In the genomic region with DNA sequence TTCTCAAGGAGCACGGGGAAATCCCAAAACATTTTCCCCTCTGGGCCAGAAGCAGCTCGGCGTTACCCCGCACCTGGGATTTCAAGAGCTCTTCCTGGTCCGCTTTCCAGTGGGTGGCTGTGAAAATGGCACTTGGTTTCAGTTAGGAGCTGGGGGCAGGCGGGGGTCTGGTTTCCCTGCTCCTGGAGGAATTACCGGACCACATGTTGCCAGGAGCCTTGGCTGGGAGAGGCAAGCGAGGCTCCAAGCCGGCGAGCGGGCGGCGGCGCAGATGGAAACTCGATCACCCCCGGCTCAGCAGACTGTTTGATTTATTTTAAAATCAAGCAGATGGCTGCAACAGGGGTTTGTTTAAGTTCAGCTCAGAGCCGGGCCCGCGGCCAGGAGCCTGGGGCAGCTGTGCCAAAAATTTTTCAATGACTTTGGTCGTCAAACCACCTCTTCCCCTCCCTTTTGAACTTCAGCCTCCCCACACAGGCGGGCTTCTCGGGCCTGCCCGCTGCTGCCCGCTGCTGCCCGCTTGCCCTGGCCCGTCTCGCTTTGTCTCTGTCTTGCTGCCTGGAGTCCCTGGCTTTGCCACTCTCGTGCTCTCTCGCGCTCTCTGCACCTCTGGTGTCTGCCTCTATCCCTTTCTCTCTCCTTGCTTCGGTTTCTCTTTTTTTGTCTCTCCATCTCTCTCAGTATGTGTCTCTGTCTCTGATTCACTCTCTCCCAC, we compare ENCODE assay signal across 1 cellular context.
TF ChIP-seq lines count a peak whose summit lies in the region.

No MANE protein-coding gene starts in this region.

TF ChIP-seq in HepG2, 621 proteins besides CTCF, POLR2A, EP300 and RAD21 (continued from another document and continues in another):
- TF ChIP-seq ZNF350 (CRISPR knock-in tag; IDR thresholded peaks at IDR 0.05; ENCODE audit: borderline replicate concordance, low read depth) (no peak), HDAC6 (IDR thresholded peaks at IDR 0.05; ENCODE audit: low read depth, low read length) (no peak), NBN (conservative IDR thresholded peaks at IDR 0.05) (no peak), DMAP1 (CRISPR knock-in tag; IDR thresholded peaks at IDR 0.05) (no peak), NFYB (CRISPR knock-in tag; IDR thresholded peaks at IDR 0.05) (no peak), ZFP82 (CRISPR knock-in tag; IDR thresholded peaks at IDR 0.05; ENCODE audit: borderline replicate concordance) (no peak), YEATS4 (CRISPR knock-in tag; IDR thresholded peaks at IDR 0.05; ENCODE audit: borderline replicate concordance) (no peak), REL (CRISPR knock-in tag; conservative IDR thresholded peaks at IDR 0.05) (0 out of 2 replicates have a peak, but pooled peaks have one; percentile 39), ARNT (IDR thresholded peaks at IDR 0.05) (no peak), IKZF4 (CRISPR knock-in tag; IDR thresholded peaks at IDR 0.05; ENCODE audit: borderline replicate concordance, low read depth, not compliant biosample characterization) (no peak), TGIF2 (CRISPR knock-in tag; IDR thresholded peaks at IDR 0.05) (no peak), ZSCAN25 (CRISPR knock-in tag; IDR thresholded peaks at IDR 0.05) (no peak), ZSCAN20 (CRISPR knock-in tag; IDR thresholded peaks at IDR 0.05; ENCODE audit: borderline replicate concordance) (peak; percentile 48; the same call in 1 of the 2 replicates), STAG1 (CRISPR knock-in tag; IDR thresholded peaks at IDR 0.05) (peak; percentile 15; the same call in 1 of the 2 replicates), ZNF547 (CRISPR knock-in tag; IDR thresholded peaks at IDR 0.05) (no peak), ZBTB7B (CRISPR knock-in tag; IDR thresholded peaks at IDR 0.05) (no peak), ZNF678 (CRISPR knock-in tag; IDR thresholded peaks at IDR 0.05) (no peak), SRSF4 (IDR thresholded peaks at IDR 0.05; ENCODE audit: low read depth, low read length, poor library complexity, severe bottlenecking) (no peak), FOSL1 (CRISPR knock-in tag; IDR thresholded peaks at IDR 0.05; ENCODE audit: borderline replicate concordance) (no peak), KMT2A (CRISPR knock-in tag; IDR thresholded peaks at IDR 0.05) (no peak; the same call in 1 of the 2 replicates), EEA1 (CRISPR knock-in tag; IDR thresholded peaks at IDR 0.05; ENCODE audit: borderline replicate concordance) (no peak), ZNF17 (CRISPR knock-in tag; IDR thresholded peaks at IDR 0.05) (no peak), SATB2 (CRISPR knock-in tag; IDR thresholded peaks at IDR 0.05) (no peak), ZNF777 (CRISPR knock-in tag; IDR thresholded peaks at IDR 0.05) (peak; percentile 29; the same call in 1 of the 2 replicates), SP4 (CRISPR knock-in tag; IDR thresholded peaks at IDR 0.05) (0 out of 2 replicates have a peak, but pooled peaks have one; percentile 31), ZNF558 (CRISPR knock-in tag; IDR thresholded peaks at IDR 0.05; ENCODE audit: borderline replicate concordance) (no peak), KLF13 (CRISPR knock-in tag; IDR thresholded peaks at IDR 0.05) (no peak), PAX8 (CRISPR knock-in tag; IDR thresholded peaks at IDR 0.05; ENCODE audit: borderline replicate concordance) (no peak), TP53 (CRISPR knock-in tag; conservative IDR thresholded peaks at IDR 0.05) (no peak), AGO2 (optimal IDR thresholded peaks at IDR 0.05; ENCODE audit: low read depth, low read length) (no peak), HES4 (CRISPR knock-in tag; IDR thresholded peaks at IDR 0.05; ENCODE audit: borderline replicate concordance) (no peak), ATM (IDR thresholded peaks at IDR 0.05; ENCODE audit: borderline replicate concordance) (no peak), HNF4A (CRISPR knock-in tag; IDR thresholded peaks at IDR 0.05) (peak; percentile 28; the same call in 1 of the 2 replicates), SP2 (CRISPR knock-in tag; IDR thresholded peaks at IDR 0.05) (no peak), ZNF263 (CRISPR knock-in tag; IDR thresholded peaks at IDR 0.05) (0 out of 2 replicates have a peak, but pooled peaks have one; percentile 33), HNRNPLL (IDR thresholded peaks at IDR 0.05; ENCODE audit: low read depth, low read length, poor library complexity, severe bottlenecking) (no peak), ZNF720 (CRISPR knock-in tag; IDR thresholded peaks at IDR 0.05) (no peak)
- TF ChIP-seq, protein P1, sequence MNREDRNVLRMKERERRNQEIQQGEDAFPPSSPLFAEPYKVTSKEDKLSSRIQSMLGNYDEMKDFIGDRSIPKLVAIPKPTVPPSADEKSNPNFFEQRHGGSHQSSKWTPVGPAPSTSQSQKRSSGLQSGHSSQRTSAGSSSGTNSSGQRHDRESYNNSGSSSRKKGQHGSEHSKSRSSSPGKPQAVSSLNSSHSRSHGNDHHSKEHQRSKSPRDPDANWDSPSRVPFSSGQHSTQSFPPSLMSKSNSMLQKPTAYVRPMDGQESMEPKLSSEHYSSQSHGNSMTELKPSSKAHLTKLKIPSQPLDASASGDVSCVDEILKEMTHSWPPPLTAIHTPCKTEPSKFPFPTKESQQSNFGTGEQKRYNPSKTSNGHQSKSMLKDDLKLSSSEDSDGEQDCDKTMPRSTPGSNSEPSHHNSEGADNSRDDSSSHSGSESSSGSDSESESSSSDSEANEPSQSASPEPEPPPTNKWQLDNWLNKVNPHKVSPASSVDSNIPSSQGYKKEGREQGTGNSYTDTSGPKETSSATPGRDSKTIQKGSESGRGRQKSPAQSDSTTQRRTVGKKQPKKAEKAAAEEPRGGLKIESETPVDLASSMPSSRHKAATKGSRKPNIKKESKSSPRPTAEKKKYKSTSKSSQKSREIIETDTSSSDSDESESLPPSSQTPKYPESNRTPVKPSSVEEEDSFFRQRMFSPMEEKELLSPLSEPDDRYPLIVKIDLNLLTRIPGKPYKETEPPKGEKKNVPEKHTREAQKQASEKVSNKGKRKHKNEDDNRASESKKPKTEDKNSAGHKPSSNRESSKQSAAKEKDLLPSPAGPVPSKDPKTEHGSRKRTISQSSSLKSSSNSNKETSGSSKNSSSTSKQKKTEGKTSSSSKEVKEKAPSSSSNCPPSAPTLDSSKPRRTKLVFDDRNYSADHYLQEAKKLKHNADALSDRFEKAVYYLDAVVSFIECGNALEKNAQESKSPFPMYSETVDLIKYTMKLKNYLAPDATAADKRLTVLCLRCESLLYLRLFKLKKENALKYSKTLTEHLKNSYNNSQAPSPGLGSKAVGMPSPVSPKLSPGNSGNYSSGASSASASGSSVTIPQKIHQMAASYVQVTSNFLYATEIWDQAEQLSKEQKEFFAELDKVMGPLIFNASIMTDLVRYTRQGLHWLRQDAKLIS (CRISPR knock-in tag; IDR thresholded peaks at IDR 0.05) = no peak
- TF ChIP-seq, protein P2, sequence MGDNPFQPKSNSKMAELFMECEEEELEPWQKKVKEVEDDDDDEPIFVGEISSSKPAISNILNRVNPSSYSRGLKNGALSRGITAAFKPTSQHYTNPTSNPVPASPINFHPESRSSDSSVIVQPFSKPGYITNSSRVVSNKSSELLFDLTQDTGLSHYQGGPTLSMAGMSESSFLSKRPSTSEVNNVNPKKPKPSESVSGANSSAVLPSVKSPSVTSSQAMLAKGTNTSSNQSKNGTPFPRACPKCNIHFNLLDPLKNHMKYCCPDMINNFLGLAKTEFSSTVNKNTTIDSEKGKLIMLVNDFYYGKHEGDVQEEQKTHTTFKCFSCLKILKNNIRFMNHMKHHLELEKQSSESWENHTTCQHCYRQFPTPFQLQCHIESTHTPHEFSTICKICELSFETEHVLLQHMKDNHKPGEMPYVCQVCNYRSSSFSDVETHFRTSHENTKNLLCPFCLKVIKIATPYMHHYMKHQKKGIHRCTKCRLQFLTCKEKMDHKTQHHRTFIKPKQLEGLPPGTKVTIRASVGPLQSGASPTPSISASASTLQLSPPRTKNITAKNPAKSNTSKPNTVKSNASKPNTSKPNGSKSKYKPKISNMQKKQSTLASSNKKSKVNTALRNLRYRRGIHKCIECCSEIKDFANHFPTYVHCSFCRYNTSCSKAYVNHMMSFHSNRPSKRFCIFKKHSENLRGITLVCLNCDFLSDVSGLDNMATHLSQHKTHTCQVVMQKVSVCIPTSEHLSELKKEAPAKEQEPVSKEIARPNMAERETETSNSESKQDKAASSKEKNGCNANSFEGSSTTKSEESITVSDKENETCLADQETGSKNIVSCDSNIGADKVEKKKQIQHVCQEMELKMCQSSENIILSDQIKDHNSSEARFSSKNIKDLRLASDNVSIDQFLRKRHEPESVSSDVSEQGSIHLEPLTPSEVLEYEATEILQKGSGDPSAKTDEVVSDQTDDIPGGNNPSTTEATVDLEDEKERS (CRISPR knock-in tag; IDR thresholded peaks at IDR 0.05) = no peak
- TF ChIP-seq, protein P3, sequence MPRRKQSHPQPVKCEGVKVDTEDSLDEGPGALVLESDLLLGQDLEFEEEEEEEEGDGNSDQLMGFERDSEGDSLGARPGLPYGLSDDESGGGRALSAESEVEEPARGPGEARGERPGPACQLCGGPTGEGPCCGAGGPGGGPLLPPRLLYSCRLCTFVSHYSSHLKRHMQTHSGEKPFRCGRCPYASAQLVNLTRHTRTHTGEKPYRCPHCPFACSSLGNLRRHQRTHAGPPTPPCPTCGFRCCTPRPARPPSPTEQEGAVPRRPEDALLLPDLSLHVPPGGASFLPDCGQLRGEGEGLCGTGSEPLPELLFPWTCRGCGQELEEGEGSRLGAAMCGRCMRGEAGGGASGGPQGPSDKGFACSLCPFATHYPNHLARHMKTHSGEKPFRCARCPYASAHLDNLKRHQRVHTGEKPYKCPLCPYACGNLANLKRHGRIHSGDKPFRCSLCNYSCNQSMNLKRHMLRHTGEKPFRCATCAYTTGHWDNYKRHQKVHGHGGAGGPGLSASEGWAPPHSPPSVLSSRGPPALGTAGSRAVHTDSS (CRISPR knock-in tag; conservative IDR thresholded peaks at IDR 0.05) = no peak
- TF ChIP-seq, protein P4, sequence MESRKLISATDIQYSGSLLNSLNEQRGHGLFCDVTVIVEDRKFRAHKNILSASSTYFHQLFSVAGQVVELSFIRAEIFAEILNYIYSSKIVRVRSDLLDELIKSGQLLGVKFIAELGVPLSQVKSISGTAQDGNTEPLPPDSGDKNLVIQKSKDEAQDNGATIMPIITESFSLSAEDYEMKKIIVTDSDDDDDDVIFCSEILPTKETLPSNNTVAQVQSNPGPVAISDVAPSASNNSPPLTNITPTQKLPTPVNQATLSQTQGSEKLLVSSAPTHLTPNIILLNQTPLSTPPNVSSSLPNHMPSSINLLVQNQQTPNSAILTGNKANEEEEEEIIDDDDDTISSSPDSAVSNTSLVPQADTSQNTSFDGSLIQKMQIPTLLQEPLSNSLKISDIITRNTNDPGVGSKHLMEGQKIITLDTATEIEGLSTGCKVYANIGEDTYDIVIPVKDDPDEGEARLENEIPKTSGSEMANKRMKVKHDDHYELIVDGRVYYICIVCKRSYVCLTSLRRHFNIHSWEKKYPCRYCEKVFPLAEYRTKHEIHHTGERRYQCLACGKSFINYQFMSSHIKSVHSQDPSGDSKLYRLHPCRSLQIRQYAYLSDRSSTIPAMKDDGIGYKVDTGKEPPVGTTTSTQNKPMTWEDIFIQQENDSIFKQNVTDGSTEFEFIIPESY (CRISPR knock-in tag; IDR thresholded peaks at IDR 0.05) = peak; percentile 53
- TF ChIP-seq, protein P5, sequence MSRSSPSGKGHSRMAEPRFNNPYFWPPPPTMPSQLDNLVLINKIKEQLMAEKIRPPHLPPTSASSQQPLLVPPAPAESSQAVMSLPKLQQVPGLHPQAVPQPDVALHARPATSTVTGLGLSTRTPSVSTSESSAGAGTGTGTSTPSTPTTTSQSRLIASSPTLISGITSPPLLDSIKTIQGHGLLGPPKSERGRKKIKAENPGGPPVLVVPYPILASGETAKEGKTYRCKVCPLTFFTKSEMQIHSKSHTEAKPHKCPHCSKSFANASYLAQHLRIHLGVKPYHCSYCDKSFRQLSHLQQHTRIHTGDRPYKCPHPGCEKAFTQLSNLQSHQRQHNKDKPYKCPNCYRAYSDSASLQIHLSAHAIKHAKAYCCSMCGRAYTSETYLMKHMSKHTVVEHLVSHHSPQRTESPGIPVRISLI (CRISPR knock-in tag; IDR thresholded peaks at IDR 0.05; ENCODE audit: borderline replicate concordance) = no peak
- TF ChIP-seq, protein P6, sequence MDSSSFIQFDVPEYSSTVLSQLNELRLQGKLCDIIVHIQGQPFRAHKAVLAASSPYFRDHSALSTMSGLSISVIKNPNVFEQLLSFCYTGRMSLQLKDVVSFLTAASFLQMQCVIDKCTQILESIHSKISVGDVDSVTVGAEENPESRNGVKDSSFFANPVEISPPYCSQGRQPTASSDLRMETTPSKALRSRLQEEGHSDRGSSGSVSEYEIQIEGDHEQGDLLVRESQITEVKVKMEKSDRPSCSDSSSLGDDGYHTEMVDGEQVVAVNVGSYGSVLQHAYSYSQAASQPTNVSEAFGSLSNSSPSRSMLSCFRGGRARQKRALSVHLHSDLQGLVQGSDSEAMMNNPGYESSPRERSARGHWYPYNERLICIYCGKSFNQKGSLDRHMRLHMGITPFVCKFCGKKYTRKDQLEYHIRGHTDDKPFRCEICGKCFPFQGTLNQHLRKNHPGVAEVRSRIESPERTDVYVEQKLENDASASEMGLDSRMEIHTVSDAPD (CRISPR knock-in tag; IDR thresholded peaks at IDR 0.05) = no peak
- TF ChIP-seq, protein P7, sequence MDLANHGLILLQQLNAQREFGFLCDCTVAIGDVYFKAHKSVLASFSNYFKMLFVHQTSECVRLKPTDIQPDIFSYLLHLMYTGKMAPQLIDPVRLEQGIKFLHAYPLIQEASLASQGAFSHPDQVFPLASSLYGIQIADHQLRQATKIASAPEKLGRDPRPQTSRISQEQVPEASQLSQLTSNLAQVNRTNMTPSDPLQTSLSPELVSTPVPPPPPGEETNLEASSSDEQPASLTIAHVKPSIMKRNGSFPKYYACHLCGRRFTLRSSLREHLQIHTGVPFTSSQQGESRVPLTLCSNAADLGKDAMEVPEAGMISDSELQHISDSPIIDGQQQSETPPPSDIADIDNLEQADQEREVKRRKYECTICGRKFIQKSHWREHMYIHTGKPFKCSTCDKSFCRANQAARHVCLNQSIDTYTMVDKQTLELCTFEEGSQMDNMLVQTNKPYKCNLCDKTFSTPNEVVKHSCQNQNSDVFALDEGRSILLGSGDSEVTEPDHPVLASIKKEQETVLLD (CRISPR knock-in tag; IDR thresholded peaks at IDR 0.05; ENCODE audit: low read depth) = no peak
- TF ChIP-seq, protein P8, sequence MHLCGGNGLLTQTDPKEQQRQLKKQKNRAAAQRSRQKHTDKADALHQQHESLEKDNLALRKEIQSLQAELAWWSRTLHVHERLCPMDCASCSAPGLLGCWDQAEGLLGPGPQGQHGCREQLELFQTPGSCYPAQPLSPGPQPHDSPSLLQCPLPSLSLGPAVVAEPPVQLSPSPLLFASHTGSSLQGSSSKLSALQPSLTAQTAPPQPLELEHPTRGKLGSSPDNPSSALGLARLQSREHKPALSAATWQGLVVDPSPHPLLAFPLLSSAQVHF (CRISPR knock-in tag; IDR thresholded peaks at IDR 0.05) = no peak
- TF ChIP-seq, protein P9, sequence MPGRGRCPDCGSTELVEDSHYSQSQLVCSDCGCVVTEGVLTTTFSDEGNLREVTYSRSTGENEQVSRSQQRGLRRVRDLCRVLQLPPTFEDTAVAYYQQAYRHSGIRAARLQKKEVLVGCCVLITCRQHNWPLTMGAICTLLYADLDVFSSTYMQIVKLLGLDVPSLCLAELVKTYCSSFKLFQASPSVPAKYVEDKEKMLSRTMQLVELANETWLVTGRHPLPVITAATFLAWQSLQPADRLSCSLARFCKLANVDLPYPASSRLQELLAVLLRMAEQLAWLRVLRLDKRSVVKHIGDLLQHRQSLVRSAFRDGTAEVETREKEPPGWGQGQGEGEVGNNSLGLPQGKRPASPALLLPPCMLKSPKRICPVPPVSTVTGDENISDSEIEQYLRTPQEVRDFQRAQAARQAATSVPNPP (CRISPR knock-in tag; IDR thresholded peaks at IDR 0.05) = no peak
